ENCODE assay signal across 1 cellular context in the genomic region with DNA sequence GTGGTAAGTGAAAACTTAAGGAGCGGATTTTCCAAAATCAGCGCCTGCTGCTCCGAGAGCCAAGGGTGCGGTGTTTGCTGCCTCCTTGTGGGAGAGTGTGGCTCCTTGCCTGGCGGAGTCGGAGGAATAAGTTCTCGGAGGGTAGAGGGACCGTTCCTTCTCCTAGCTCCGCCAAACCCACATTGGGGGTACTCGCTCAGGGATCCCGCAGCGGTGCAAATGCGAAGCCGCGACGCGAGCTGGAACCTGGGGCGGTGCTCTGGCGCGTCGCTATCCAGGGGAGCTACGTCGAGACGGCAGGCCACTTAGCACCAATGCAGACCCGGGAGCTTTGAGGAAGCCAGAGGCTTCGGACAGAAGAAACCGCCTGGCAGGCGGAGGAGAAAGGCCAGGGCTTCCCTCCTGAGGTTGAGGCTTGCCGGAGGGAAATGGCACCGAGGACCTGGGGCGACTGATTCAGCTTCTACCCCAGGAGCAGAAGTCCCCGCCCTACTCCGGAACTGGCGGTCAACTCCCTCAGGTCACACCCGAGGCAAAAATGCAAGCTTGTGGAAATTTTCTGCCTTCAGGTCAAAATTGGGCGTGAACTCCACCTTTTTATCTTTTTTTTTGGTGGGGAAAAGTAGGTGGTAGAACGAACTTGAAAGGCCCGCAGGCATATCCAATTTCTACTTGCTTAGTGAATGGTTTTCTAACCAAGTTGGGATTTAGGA.
TF ChIP-seq lines count a peak whose summit lies in the region.

No MANE protein-coding gene starts in this region.

TF ChIP-seq in K562, 482 proteins besides CTCF, POLR2A, EP300 and RAD21 (continued from another document and continues in another):
- TF ChIP-seq, protein P1, sequence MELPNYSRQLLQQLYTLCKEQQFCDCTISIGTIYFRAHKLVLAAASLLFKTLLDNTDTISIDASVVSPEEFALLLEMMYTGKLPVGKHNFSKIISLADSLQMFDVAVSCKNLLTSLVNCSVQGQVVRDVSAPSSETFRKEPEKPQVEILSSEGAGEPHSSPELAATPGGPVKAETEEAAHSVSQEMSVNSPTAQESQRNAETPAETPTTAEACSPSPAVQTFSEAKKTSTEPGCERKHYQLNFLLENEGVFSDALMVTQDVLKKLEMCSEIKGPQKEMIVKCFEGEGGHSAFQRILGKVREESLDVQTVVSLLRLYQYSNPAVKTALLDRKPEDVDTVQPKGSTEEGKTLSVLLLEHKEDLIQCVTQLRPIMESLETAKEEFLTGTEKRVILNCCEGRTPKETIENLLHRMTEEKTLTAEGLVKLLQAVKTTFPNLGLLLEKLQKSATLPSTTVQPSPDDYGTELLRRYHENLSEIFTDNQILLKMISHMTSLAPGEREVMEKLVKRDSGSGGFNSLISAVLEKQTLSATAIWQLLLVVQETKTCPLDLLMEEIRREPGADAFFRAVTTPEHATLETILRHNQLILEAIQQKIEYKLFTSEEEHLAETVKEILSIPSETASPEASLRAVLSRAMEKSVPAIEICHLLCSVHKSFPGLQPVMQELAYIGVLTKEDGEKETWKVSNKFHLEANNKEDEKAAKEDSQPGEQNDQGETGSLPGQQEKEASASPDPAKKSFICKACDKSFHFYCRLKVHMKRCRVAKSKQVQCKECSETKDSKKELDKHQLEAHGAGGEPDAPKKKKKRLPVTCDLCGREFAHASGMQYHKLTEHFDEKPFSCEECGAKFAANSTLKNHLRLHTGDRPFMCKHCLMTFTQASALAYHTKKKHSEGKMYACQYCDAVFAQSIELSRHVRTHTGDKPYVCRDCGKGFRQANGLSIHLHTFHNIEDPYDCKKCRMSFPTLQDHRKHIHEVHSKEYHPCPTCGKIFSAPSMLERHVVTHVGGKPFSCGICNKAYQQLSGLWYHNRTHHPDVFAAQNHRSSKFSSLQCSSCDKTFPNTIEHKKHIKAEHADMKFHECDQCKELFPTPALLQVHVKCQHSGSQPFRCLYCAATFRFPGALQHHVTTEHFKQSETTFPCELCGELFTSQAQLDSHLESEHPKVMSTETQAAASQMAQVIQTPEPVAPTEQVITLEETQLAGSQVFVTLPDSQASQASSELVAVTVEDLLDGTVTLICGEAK (IDR thresholded peaks at IDR 0.05): no peak
- TF ChIP-seq, protein P1 (CRISPR knock-in tag; IDR thresholded peaks at IDR 0.05): no peak
- TF ChIP-seq POLR2H (tag; IDR thresholded peaks at IDR 0.05; ENCODE audit: low read depth): peak; percentile 93
- peak; percentile 84 for TF ChIP-seq BRD9 (IDR thresholded peaks at IDR 0.05; ENCODE audit: low read depth, partially characterized antibody)
- TF ChIP-seq ZNF561 (CRISPR knock-in tag; conservative IDR thresholded peaks at IDR 0.05): no peak
- TF ChIP-seq ZNF146 (CRISPR knock-in tag; IDR thresholded peaks at IDR 0.05; ENCODE audit: unreplicated experiment): no peak
- TF ChIP-seq BHLHE40 (IDR thresholded peaks at IDR 0.05; ENCODE audit: low read length): no peak; the same call in 1 of the 2 replicates
- TF ChIP-seq, protein P2, sequence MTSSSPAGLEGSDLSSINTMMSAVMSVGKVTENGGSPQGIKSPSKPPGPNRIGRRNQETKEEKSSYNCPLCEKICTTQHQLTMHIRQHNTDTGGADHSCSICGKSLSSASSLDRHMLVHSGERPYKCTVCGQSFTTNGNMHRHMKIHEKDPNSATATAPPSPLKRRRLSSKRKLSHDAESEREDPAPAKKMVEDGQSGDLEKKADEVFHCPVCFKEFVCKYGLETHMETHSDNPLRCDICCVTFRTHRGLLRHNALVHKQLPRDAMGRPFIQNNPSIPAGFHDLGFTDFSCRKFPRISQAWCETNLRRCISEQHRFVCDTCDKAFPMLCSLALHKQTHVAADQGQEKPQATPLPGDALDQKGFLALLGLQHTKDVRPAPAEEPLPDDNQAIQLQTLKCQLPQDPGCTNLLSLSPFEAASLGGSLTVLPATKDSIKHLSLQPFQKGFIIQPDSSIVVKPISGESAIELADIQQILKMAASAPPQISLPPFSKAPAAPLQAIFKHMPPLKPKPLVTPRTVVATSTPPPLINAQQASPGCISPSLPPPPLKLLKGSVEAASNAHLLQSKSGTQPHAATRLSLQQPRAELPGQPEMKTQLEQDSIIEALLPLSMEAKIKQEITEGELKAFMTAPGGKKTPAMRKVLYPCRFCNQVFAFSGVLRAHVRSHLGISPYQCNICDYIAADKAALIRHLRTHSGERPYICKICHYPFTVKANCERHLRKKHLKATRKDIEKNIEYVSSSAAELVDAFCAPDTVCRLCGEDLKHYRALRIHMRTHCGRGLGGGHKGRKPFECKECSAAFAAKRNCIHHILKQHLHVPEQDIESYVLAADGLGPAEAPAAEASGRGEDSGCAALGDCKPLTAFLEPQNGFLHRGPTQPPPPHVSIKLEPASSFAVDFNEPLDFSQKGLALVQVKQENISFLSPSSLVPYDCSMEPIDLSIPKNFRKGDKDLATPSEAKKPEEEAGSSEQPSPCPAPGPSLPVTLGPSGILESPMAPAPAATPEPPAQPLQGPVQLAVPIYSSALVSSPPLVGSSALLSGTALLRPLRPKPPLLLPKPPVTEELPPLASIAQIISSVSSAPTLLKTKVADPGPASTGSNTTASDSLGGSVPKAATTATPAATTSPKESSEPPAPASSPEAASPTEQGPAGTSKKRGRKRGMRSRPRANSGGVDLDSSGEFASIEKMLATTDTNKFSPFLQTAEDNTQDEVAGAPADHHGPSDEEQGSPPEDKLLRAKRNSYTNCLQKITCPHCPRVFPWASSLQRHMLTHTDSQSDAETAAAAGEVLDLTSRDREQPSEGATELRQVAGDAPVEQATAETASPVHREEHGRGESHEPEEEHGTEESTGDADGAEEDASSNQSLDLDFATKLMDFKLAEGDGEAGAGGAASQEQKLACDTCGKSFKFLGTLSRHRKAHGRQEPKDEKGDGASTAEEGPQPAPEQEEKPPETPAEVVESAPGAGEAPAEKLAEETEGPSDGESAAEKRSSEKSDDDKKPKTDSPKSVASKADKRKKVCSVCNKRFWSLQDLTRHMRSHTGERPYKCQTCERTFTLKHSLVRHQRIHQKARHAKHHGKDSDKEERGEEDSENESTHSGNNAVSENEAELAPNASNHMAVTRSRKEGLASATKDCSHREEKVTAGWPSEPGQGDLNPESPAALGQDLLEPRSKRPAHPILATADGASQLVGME (CRISPR knock-in tag; IDR thresholded peaks at IDR 0.05): no peak
- no peak for TF ChIP-seq CAMTA2 (CRISPR knock-in tag; conservative IDR thresholded peaks at IDR 0.05)
- TF ChIP-seq TCF3 (CRISPR knock-in tag; IDR thresholded peaks at IDR 0.05): 0 out of 2 replicates have a peak, but pooled peaks have one; percentile 32
- no peak for TF ChIP-seq HNRNPUL1 (IDR thresholded peaks at IDR 0.05; ENCODE audit: low read length)
- no peak for TF ChIP-seq CREB1 (IDR thresholded peaks at IDR 0.05)
- peak; percentile 43; the same call in 1 of the 2 replicates for TF ChIP-seq CREB1 (CRISPR knock-in tag; IDR thresholded peaks at IDR 0.05)
- TF ChIP-seq RUNX1 (IDR thresholded peaks at IDR 0.05; ENCODE audit: low read depth): no peak
- no peak for TF ChIP-seq ZNF644 (tag; IDR thresholded peaks at IDR 0.05; ENCODE audit: low read depth)
- no peak for TF ChIP-seq TBL1XR1 (IDR thresholded peaks at IDR 0.05; ENCODE audit: low read length in 2 of 2)
- TF ChIP-seq, protein P3, sequence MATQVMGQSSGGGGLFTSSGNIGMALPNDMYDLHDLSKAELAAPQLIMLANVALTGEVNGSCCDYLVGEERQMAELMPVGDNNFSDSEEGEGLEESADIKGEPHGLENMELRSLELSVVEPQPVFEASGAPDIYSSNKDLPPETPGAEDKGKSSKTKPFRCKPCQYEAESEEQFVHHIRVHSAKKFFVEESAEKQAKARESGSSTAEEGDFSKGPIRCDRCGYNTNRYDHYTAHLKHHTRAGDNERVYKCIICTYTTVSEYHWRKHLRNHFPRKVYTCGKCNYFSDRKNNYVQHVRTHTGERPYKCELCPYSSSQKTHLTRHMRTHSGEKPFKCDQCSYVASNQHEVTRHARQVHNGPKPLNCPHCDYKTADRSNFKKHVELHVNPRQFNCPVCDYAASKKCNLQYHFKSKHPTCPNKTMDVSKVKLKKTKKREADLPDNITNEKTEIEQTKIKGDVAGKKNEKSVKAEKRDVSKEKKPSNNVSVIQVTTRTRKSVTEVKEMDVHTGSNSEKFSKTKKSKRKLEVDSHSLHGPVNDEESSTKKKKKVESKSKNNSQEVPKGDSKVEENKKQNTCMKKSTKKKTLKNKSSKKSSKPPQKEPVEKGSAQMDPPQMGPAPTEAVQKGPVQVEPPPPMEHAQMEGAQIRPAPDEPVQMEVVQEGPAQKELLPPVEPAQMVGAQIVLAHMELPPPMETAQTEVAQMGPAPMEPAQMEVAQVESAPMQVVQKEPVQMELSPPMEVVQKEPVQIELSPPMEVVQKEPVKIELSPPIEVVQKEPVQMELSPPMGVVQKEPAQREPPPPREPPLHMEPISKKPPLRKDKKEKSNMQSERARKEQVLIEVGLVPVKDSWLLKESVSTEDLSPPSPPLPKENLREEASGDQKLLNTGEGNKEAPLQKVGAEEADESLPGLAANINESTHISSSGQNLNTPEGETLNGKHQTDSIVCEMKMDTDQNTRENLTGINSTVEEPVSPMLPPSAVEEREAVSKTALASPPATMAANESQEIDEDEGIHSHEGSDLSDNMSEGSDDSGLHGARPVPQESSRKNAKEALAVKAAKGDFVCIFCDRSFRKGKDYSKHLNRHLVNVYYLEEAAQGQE (CRISPR knock-in tag; IDR thresholded peaks at IDR 0.05; ENCODE audit: low read depth): 0 out of 2 replicates have a peak, but pooled peaks have one; percentile 12
- TF ChIP-seq ZC3H8 (IDR thresholded peaks at IDR 0.05): no peak
- no peak for TF ChIP-seq MCM7 (IDR thresholded peaks at IDR 0.05)
- TF ChIP-seq PHF20 (IDR thresholded peaks at IDR 0.05; ENCODE audit: partially characterized antibody): no peak
- no peak for TF ChIP-seq TEAD2 (tag; IDR thresholded peaks at IDR 0.05)
- TF ChIP-seq E2F8 (IDR thresholded peaks at IDR 0.05; ENCODE audit: low read depth, partially characterized antibody): no peak
- TF ChIP-seq, protein P4, sequence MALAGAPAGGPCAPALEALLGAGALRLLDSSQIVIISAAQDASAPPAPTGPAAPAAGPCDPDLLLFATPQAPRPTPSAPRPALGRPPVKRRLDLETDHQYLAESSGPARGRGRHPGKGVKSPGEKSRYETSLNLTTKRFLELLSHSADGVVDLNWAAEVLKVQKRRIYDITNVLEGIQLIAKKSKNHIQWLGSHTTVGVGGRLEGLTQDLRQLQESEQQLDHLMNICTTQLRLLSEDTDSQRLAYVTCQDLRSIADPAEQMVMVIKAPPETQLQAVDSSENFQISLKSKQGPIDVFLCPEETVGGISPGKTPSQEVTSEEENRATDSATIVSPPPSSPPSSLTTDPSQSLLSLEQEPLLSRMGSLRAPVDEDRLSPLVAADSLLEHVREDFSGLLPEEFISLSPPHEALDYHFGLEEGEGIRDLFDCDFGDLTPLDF (CRISPR knock-in tag; IDR thresholded peaks at IDR 0.05): no peak
- TF ChIP-seq GABPB2 (CRISPR knock-in tag; conservative IDR thresholded peaks at IDR 0.05): no peak
- no peak for TF ChIP-seq WHSC1 (IDR thresholded peaks at IDR 0.05; ENCODE audit: low read length)
- no peak for TF ChIP-seq ZFP36 (IDR thresholded peaks at IDR 0.05; ENCODE audit: low read depth, low read length, partially characterized antibody)
- no peak for TF ChIP-seq ZNF512 (tag; IDR thresholded peaks at IDR 0.05)
